In the genomic region with DNA sequence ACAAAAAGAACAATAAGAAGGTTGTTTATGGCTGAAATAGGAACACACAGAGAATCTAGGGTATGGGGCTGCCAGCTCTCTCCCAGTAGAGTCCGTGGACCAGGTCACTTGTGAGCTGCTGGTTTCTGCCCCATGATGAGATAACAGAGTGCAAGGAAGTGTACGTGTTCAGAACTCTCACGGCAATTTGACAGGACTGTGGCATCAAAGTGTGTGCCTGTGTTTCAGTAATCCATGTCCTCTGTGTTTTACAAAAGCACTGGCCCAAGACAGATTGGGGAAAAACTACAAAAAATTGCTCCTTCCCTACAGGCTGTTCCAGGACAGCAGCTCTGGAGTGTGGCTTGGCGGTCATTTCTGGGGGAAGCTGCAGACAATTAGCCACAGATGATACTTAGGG, we compare ENCODE assay signal across 11 cellular contexts.
DNase-seq lines count a peak whose midpoint lies in the region; ATAC-seq and TF ChIP-seq lines count a peak whose summit lies in the region.
"Had no signal": no experiment of that assay in that cellular context is flagged by ENCODE, and none has a peak within 500 bp of the region (broad histone marks: within the 10 kb centered on the region; RNA-seq: fewer than 3 reads in every experiment).

No MANE protein-coding gene starts in this region.

- H3K4me1 ChIP-seq in prostate gland (replicated peaks) = no peaks in the 10 kb centered on the region

- peaks cover 34% of the 10 kb centered on the region for H3K4me1 Mint-ChIP-seq in CD4-positive, alpha-beta T cell (ENCODE audit: low read depth)

- no peaks in the 10 kb centered on the region for H3K27me3 Mint-ChIP-seq in CD4-positive, alpha-beta T cell

- H3K9me3 Mint-ChIP-seq in CD4-positive, alpha-beta T cell = no peaks in the 10 kb centered on the region

- no peak for TF ChIP-seq CTCF in CD4-positive, alpha-beta T cell (IDR thresholded peaks at IDR 0.05)
- TF ChIP-seq CTCF in RWPE1 (conservative IDR thresholded peaks at IDR 0.05; ENCODE audit: low read depth) (no peak), coronary artery (IDR thresholded peaks at IDR 0.05) (no peak), prostate gland (IDR thresholded peaks at IDR 0.05) (no peak)

- H3K4me3 ChIP-seq in coronary artery (no peak overlapping the region), prostate gland (no peak overlapping the region)

- no peak for DNase-seq in CD4-positive, alpha-beta T cell
- DNase-seq in RWPE1 (ENCODE audit: low spot score) (no peak), coronary artery (ENCODE audit: low spot score) (peak; percentile 35), prostate gland (ENCODE audit: low spot score) (no peak), NCI-H1092 (lab: John Stamatoyannopoulos, UW) (no peak), NCI-H1417 treated with DMSO at 0.1 percent for 48 hours (lab: John Stamatoyannopoulos, UW) (no peak)
- DNase-seq: NCI-H2171, trophoblast cell, WERI-Rb-1 had no signal

- 63% methylated on average over 4 of the region's 4 CpGs for WGBS in prostate gland

- POLR2A ChIA-PET in CD4-positive, alpha-beta T cell (lab: Charles Lee) = interaction anchor here (1.0 to 1.4 kb wide), 3 partner anchors 13 to 47 kb away, joined by 3 to 5 read pairs (median 3); no protein-coding TSS in a partner anchor
- POLR2A ChIA-PET in RWPE1 (lab: Yijun Ruan, JAX; ENCODE audit: low non-redundant PET) = no interaction called here

- H3K27ac ChIP-seq in CD4-positive, alpha-beta T cell (ENCODE audit: low read depth, low read length) = no peak overlapping the region
- H3K27ac ChIP-seq in RWPE1 (peak overlapping the region; percentile 99), coronary artery (no peak overlapping the region), prostate gland (peak overlapping the region; percentile 41 to 56)
- H3K27ac ChIP-seq: WERI-Rb-1 had no signal

- no peaks in the 10 kb centered on the region for H3K27me3 ChIP-seq in CD4-positive, alpha-beta T cell (ENCODE audit: control insufficient read depth, insufficient read depth, low read length)
- H3K27me3 ChIP-seq in prostate gland (replicated peaks; ENCODE audit: insufficient read depth) = no peaks in the 10 kb centered on the region

- no peaks in the 10 kb centered on the region for H3K36me3 Mint-ChIP-seq in CD4-positive, alpha-beta T cell (ENCODE audit: low read depth)

- CTCF ChIA-PET in CD4-positive, alpha-beta T cell (lab: Charles Lee) = no interaction called here
- CTCF ChIA-PET in RWPE1 (lab: Yijun Ruan, JAX) = interaction anchor here (0.5 to 0.6 kb wide), 2 partner anchors 13 to 79 kb away, joined by 3 to 4 read pairs; no protein-coding TSS in a partner anchor

- no peak for ATAC-seq in CD4-positive, alpha-beta T cell (ENCODE audit: poor library complexity)
- ATAC-seq in GM21381 (IDR thresholded peaks at IDR 0.05; ENCODE audit: unreplicated experiment) = no peak
- ATAC-seq in GM21528 (IDR thresholded peaks at IDR 0.05; ENCODE audit: low FRiP score, unreplicated experiment) = no peak

- H3K9me3 ChIP-seq in CD4-positive, alpha-beta T cell (ENCODE audit: control insufficient read depth, low read length) = no peaks in the 10 kb centered on the region
- no peaks in the 10 kb centered on the region for H3K9me3 ChIP-seq in prostate gland

- no peak overlapping the region for H3K4me3 Mint-ChIP-seq in CD4-positive, alpha-beta T cell

- H3K27ac Mint-ChIP-seq in CD4-positive, alpha-beta T cell = peak overlapping the region; percentile 40

- intact Hi-C loops in CD4-positive, alpha-beta T cell (cut with DNase I, micrococcal nuclease) = no loop called here
- intact Hi-C loops in prostate gland (cut with DNase I) = no loop called here

- H3K36me3 ChIP-seq in prostate gland = no peaks in the 10 kb centered on the region
- H3K36me3 ChIP-seq: WERI-Rb-1 had no signal

- TF ChIP-seq POLR2A in prostate gland (IDR thresholded peaks at IDR 0.05) = no peak

Comparison
In these comparisons a context has a peak if more than half of its experiments do, and no peak if none do; other contexts are left out.
1. H3K27ac ChIP-seq: peak in RWPE1 (single experiment) and prostate gland (2 of 2); none in CD4-positive, alpha-beta T cell (single experiment) and coronary artery (0 of 2).